In the genomic region with DNA sequence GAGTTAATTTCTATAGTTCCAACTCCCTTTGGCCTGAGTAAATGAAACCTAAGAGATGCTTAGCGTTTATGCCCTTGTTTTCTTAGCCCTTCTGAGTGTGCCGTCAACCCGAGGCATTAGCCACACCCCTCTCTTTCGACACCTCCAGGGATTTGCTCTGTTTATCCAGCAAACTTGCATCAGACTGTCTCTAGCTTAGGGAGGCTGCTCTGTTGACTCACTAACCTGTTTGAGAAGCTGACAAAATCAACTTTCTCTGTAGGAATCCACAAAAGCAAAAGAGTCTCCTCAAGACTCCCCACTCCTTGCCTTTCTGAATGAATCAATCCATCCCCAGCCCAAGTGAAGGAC, we compare ENCODE assay signal across 1 cellular context.
TF ChIP-seq lines count a peak whose summit lies in the region.

No MANE protein-coding gene starts in this region.

TF ChIP-seq in HEK293, 187 proteins besides CTCF, POLR2A, EP300 and RAD21 (continued from another document):
- TF ChIP-seq, protein P1, sequence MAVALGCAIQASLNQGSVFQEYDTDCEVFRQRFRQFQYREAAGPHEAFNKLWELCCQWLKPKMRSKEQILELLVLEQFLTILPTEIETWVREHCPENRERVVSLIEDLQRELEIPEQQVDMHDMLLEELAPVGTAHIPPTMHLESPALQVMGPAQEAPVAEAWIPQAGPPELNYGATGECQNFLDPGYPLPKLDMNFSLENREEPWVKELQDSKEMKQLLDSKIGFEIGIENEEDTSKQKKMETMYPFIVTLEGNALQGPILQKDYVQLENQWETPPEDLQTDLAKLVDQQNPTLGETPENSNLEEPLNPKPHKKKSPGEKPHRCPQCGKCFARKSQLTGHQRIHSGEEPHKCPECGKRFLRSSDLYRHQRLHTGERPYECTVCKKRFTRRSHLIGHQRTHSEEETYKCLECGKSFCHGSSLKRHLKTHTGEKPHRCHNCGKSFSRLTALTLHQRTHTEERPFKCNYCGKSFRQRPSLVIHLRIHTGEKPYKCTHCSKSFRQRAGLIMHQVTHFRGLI (tag by site-specific recombination; IDR thresholded peaks at IDR 0.05): 0 out of 2 replicates have a peak, but pooled peaks have one; percentile 4
TF ChIP-seq in HEK293: peak in this region for 15.
